16 cellular contexts compared by ENCODE assay signal in genomic region chr4:47711183-47711582, GRCh38.
DNase-seq lines count a peak whose midpoint lies in the region; ATAC-seq and TF ChIP-seq lines count a peak whose summit lies in the region.
"Had no signal": no experiment of that assay in that cellular context is flagged by ENCODE, and none has a peak within 500 bp of the region (broad histone marks: within the 10 kb centered on the region; RNA-seq: fewer than 3 reads in every experiment).

No MANE protein-coding gene starts in this region.

- H3K27me3 ChIP-seq in H9 (ENCODE audit: insufficient read depth, low read length) (no peaks in the 10 kb centered on the region), iPS-20b (ENCODE audit: insufficient read depth, low read length) (no peaks in the 10 kb centered on the region)
- H3K27me3 ChIP-seq: BLaER1 had no signal

- H2BK120ac ChIP-seq in H9 (ENCODE audit: low read depth, low read length, poor library complexity, severe bottlenecking) = no peak overlapping the region

- H3K36me3 ChIP-seq in iPS-20b (ENCODE audit: insufficient read depth, low read depth, low read length) = no peaks in the 10 kb centered on the region
- H3K36me3 ChIP-seq: BLaER1 had no signal

- no peak overlapping the region for H3K23ac ChIP-seq in H9 (ENCODE audit: insufficient read length, low read depth, low read length)

- peak overlapping the region; percentile 73 for H3K18ac ChIP-seq in H9 (ENCODE audit: insufficient read length, low read depth, low read length)

- H3K9me3 ChIP-seq in H9 (ENCODE audit: control insufficient read depth, low read depth, low read length) (no peaks in the 10 kb centered on the region), iPS-20b (ENCODE audit: insufficient read depth, low read depth, low read length) (no peaks in the 10 kb centered on the region)
- H3K9me3 ChIP-seq: BLaER1 had no signal

- H3K79me2 ChIP-seq in H9 (ENCODE audit: insufficient read depth, low read length) = no peaks in the 10 kb centered on the region

- H3K4me3 Mint-ChIP-seq in H9 (no peak overlapping the region; a peak in 1 of 5 replicates), WTC11 (no peak overlapping the region)
- H3K4me3 Mint-ChIP-seq: CD14-positive monocyte; CD4-positive, alpha-beta memory T cell; HFFc6 had no signal

- no peak overlapping the region for H2BK12ac ChIP-seq in H9 (ENCODE audit: insufficient read length, low read depth, low read length)

- CTCF ChIA-PET in WTC11 (lab: Charles Lee) = interaction anchor here (17.3 kb wide), 1 partner anchor 128 kb away, joined by 470 read pairs; the partner anchor contains the start of gene CORIN

- POLR2A ChIA-PET in WTC11 (lab: Charles Lee) = interaction anchor here (0.5 kb wide), 1 partner anchor 24 kb away, joined by 4 read pairs; no protein-coding TSS in a partner anchor

- no peak overlapping the region for H3T11ph ChIP-seq in H9 (ENCODE audit: low read length)

- H3K23me2 ChIP-seq in H9 (ENCODE audit: insufficient read length, low read depth, low read length, poor library complexity, severe bottlenecking) = no peaks in the 10 kb centered on the region

- ATAC-seq in WTC11 = peak; percentile 79
- no peak for ATAC-seq in HG02938 (IDR thresholded peaks at IDR 0.05; ENCODE audit: unreplicated experiment)
- no peak for ATAC-seq in GM19395 (IDR thresholded peaks at IDR 0.05; ENCODE audit: unreplicated experiment)
- no peak for ATAC-seq in HG02642 (IDR thresholded peaks at IDR 0.05; ENCODE audit: poor library complexity, unreplicated experiment)
- ATAC-seq: HCT116 had no signal

- H3K27me3 Mint-ChIP-seq in H9 (ENCODE audit: low read depth) (peaks cover 3% of the 10 kb centered on the region; the same call in 1 of the 2 replicates), WTC11 (ENCODE audit: low read depth) (no peaks in the 10 kb centered on the region)

- DNase-seq in H9 = no peak
- no peak for DNase-seq in WTC11 (ENCODE audit: low spot score)
- DNase-seq in T1000 (lab: John Stamatoyannopoulos, UW) = no peak
- DNase-seq: 8988T; CD4-positive, alpha-beta memory T cell; DMS153; DMS79; GDM1; HFFc6 had no signal

- H3K4me1 Mint-ChIP-seq in H9 = peaks cover 16% of the 10 kb centered on the region in 2 experiments
- peaks cover 15% of the 10 kb centered on the region for H3K4me1 Mint-ChIP-seq in WTC11

- H4K91ac ChIP-seq in H9 (ENCODE audit: insufficient read length, low read depth, low read length) = no peak overlapping the region

- H4K8ac ChIP-seq in H9 (replicated peaks; ENCODE audit: insufficient read length, low read depth, low read length) = no peak overlapping the region

- no peak overlapping the region for H2BK15ac ChIP-seq in H9 (ENCODE audit: low read depth, low read length)

- H3K36me3 Mint-ChIP-seq in H9 (ENCODE audit: insufficient read depth in 1 of 3, low read depth in 3 of 3) (no peaks in the 10 kb centered on the region), WTC11 (no peaks in the 10 kb centered on the region)
- H3K36me3 Mint-ChIP-seq: CD14-positive monocyte; CD4-positive, alpha-beta memory T cell had no signal

- no peaks in the 10 kb centered on the region for H3K79me1 ChIP-seq in H9 (ENCODE audit: insufficient read depth, low read depth, low read length, poor library complexity, severe bottlenecking)

- H3K9ac ChIP-seq in H9 (ENCODE audit: extremely low read depth, insufficient read length, low read length) (no peak overlapping the region), iPS-20b (ENCODE audit: low read depth, low read length) (no peak overlapping the region)
- H3K9ac ChIP-seq: BLaER1 had no signal

- H2AFZ ChIP-seq in H9 (ENCODE audit: low read length) = peak overlapping the region; percentile 89

- no peaks in the 10 kb centered on the region for H4K20me1 ChIP-seq in H9 (ENCODE audit: control insufficient read depth, insufficient read depth, insufficient read length)
- H4K20me1 ChIP-seq: BLaER1 had no signal

- no peak for TF ChIP-seq CTCF in H9 (conservative IDR thresholded peaks at IDR 0.05)
- TF ChIP-seq CTCF in WTC11 (IDR thresholded peaks at IDR 0.05) = no peak

- H3K27ac ChIP-seq in H9 (ENCODE audit: insufficient read length, low read depth, low read length) (no peak overlapping the region), iPS-20b (ENCODE audit: low read length) (no peak overlapping the region)
- H3K27ac ChIP-seq: BLaER1 had no signal

- no peak overlapping the region for H3K56ac ChIP-seq in H9 (ENCODE audit: insufficient read length, low read depth, low read length)

- no peak overlapping the region for H4K5ac ChIP-seq in H9 (ENCODE audit: insufficient read length, low read depth, low read length)

- no peak overlapping the region for H2AK5ac ChIP-seq in H9 (ENCODE audit: insufficient read length, low read length)

- H3K27ac Mint-ChIP-seq in H9 (no peak overlapping the region), WTC11 (no peak overlapping the region)
- H3K27ac Mint-ChIP-seq: CD14-positive monocyte; CD4-positive, alpha-beta memory T cell; HFFc6 had no signal

- H2BK20ac ChIP-seq in H9 (ENCODE audit: low read depth, low read length, poor library complexity, severe bottlenecking) = no peak overlapping the region

- H3K4me1 ChIP-seq in H9 (ENCODE audit: insufficient read depth, low read length) (no peaks in the 10 kb centered on the region; the same call in 1 of the 2 replicates), iPS-20b (ENCODE audit: insufficient read depth, low read length) (peaks cover 7% of the 10 kb centered on the region; the same call in 1 of the 2 replicates)
- H3K4me1 ChIP-seq: BLaER1 had no signal

- H3K4ac ChIP-seq in H9 (ENCODE audit: low read depth, low read length) = no peak overlapping the region

- no peak overlapping the region for H2BK5ac ChIP-seq in H9 (ENCODE audit: insufficient read length, low read length)

- no CpG with 5 or more reads among the region's 4 CpGs for WGBS in H9 (ENCODE audit: extremely low coverage, insufficient read length, low lambda C conversion rate)

- H3K4me2 ChIP-seq in H9 (ENCODE audit: insufficient read depth, insufficient read length, low read length) = no peak overlapping the region
- H3K4me2 ChIP-seq: BLaER1 had no signal

- H3K9me3 Mint-ChIP-seq in H9 (no peaks in the 10 kb centered on the region), WTC11 (no peaks in the 10 kb centered on the region)
- H3K9me3 Mint-ChIP-seq: CD14-positive monocyte; CD4-positive, alpha-beta memory T cell; HFFc6 had no signal

- peak overlapping the region; percentile 23; the same call in 1 of the 2 replicates for H3K4me3 ChIP-seq in iPS-20b (ENCODE audit: low read length)
- H3K4me3 ChIP-seq: BLaER1 had no signal

- H3K14ac ChIP-seq in H9 (ENCODE audit: insufficient read depth, low read length) = no peak overlapping the region

TF ChIP-seq in WTC11, 78 proteins besides CTCF, POLR2A, EP300 and RAD21:
- TF ChIP-seq GRHL2 (CRISPR knock-in tag; IDR thresholded peaks at IDR 0.05; ENCODE audit: insufficient replicate concordance, severe bottlenecking) (no peak), ERG (CRISPR knock-in tag; IDR thresholded peaks at IDR 0.05) (no peak), ZNF423 (CRISPR knock-in tag; IDR thresholded peaks at IDR 0.05) (no peak), HMGA2 (CRISPR knock-in tag; IDR thresholded peaks at IDR 0.05) (no peak), SOX15 (CRISPR knock-in tag; IDR thresholded peaks at IDR 0.05) (no peak), ZSCAN18 (CRISPR knock-in tag; IDR thresholded peaks at IDR 0.05) (no peak), NR2C2 (CRISPR knock-in tag; IDR thresholded peaks at IDR 0.05) (no peak), ZNF416 (CRISPR knock-in tag; IDR thresholded peaks at IDR 0.05) (no peak)
